ENCODE assay signal across 8 cellular contexts in genomic region chr1:163069142-163069541, GRCh38. TPM values are rescaled to one million over a fixed set of nuclear protein-coding genes. Genes with fewer than 3 reads are reported as not detected.
A peak's percentile ranks its signal among the peaks of the same experiment; 100 is the strongest.
DNase-seq lines count a peak whose midpoint lies in the region; ATAC-seq and TF ChIP-seq lines count a peak whose summit lies in the region.

Gene RGS4, plus strand, starts transcription at chr1:163069361. Its CDS starts 124 bp downstream, at chr1:163069485.

- peaks cover 0 to 46% (median 0%) of the 10 kb centered on the region in 3 donors for H3K4me1 ChIP-seq in gastroesophageal sphincter

- H3K27ac Mint-ChIP-seq in activated T-cell treated with anti-CD3 and anti-CD28 coated beads, Interleukin-2, amount 50 U/mL, for 72 hours: no peak within 1 kb of the TSS
- H3K27ac Mint-ChIP-seq in activated T-helper 2 cell treated with anti-CD3 and anti-CD28 coated beads, Interferon-gamma antibody, Interleukin-2, Interleukin-4, amounts not matched to agents 10 μg/mL and 5 μg/mL and 100 μg/mL, durations not matched to agents 14 hours and 24 hours and 36 hours: no peak within 1 kb of the TSS

- H3K4me3 Mint-ChIP-seq in activated T-cell treated with anti-CD3 and anti-CD28 coated beads, Interleukin-2, amount 50 U/mL, for 72 hours: no peak within 1 kb of the TSS
- H3K4me3 Mint-ChIP-seq in activated T-helper 2 cell treated with anti-CD3 and anti-CD28 coated beads, Interferon-gamma antibody, Interleukin-2, Interleukin-4, amounts not matched to agents 10 μg/mL and 5 μg/mL and 100 μg/mL, durations not matched to agents 14 hours and 24 hours and 36 hours (ENCODE audit: low read depth): no peak within 1 kb of the TSS

- CTCF ChIA-PET in HEK293T (lab: Yijun Ruan, JAX): interaction anchor here (0.8 to 2.0 kb wide), 6 partner anchors 8 to 246 kb away, joined by 3 to 16 read pairs (median 5); no protein-coding TSS in a partner anchor

- H3K9ac ChIP-seq in SK-N-MC (ENCODE audit: insufficient read length): peak within 1 kb of the TSS; percentile 8

- ATAC-seq in gastroesophageal sphincter (peak; percentile 88), GM21786 (IDR thresholded peaks at IDR 0.05; ENCODE audit: unreplicated experiment) (no peak), GM19452 (IDR thresholded peaks at IDR 0.05; ENCODE audit: unreplicated experiment) (no peak)
- no peak for ATAC-seq in activated T-cell treated with anti-CD3 and anti-CD28 coated beads, Interleukin-2, amount 50 U/mL, for 72 hours (replicated peaks in 1 of 2)

- peak in 1 of 2 donors; percentile 42 for TF ChIP-seq POLR2A in gastroesophageal sphincter (IDR thresholded peaks at IDR 0.05)

- DNase-seq in HEK293T (ENCODE audit: extremely low spot score) (peak; percentile 81), SK-N-MC (ENCODE audit: low read depth, low spot score) (no peak), occipital lobe (lab: John Stamatoyannopoulos, UW) (peak; percentile 76)
- no peak for DNase-seq in activated T-cell treated with anti-CD3 and anti-CD28 coated beads, Interleukin-2, amount 50 U/mL, for 72 hours
- no peak for DNase-seq in activated T-helper 2 cell treated with anti-CD3 and anti-CD28 coated beads, Interferon-gamma antibody, Interleukin-2, Interleukin-4, amounts not matched to agents 10 μg/mL and 5 μg/mL and 100 μg/mL, durations not matched to agents 14 hours and 24 hours and 36 hours (ENCODE audit: low spot score)

- H3K27me3 ChIP-seq in gastroesophageal sphincter: no peaks in the 10 kb centered on the region

- no peaks in the 10 kb centered on the region for H3K36me3 Mint-ChIP-seq in activated T-cell treated with anti-CD3 and anti-CD28 coated beads, Interleukin-2, amount 50 U/mL, for 72 hours (ENCODE audit: insufficient read depth in 2 of 2)
- H3K36me3 Mint-ChIP-seq in activated T-helper 2 cell treated with anti-CD3 and anti-CD28 coated beads, Interferon-gamma antibody, Interleukin-2, Interleukin-4, amounts not matched to agents 10 μg/mL and 5 μg/mL and 100 μg/mL, durations not matched to agents 14 hours and 24 hours and 36 hours (ENCODE audit: low read depth): no peaks in the 10 kb centered on the region

- H3K36me3 ChIP-seq in SK-N-MC (ENCODE audit: insufficient read depth, low read length) (no peaks in the 10 kb centered on the region), gastroesophageal sphincter (peaks cover 0 to 17% of the 10 kb centered on the region in 2 donors)

- H3K27ac ChIP-seq in SK-N-MC (no peak within 1 kb of the TSS), gastroesophageal sphincter (peak within 1 kb of the TSS; percentile 11 to 74 (median 66))

- TF ChIP-seq CTCF in gastroesophageal sphincter (IDR thresholded peaks at IDR 0.05): peak in 3 of 4 experiments; percentile 45 to 62 (median 56)

- H3K9me3 ChIP-seq in SK-N-MC (ENCODE audit: low read depth, low read length) (no peaks in the 10 kb centered on the region), gastroesophageal sphincter (no peaks in the 10 kb centered on the region)

- WGBS in gastroesophageal sphincter (ENCODE audit: low coverage in 1 of 2), 2 donors: 0% methylated on average over 11 of the region's 13 CpGs

- no peaks in the 10 kb centered on the region for H3K9me3 Mint-ChIP-seq in activated T-cell treated with anti-CD3 and anti-CD28 coated beads, Interleukin-2, amount 50 U/mL, for 72 hours
- no peaks in the 10 kb centered on the region for H3K9me3 Mint-ChIP-seq in activated T-helper 2 cell treated with anti-CD3 and anti-CD28 coated beads, Interferon-gamma antibody, Interleukin-2, Interleukin-4, amounts not matched to agents 10 μg/mL and 5 μg/mL and 100 μg/mL, durations not matched to agents 14 hours and 24 hours and 36 hours

- POLR2A ChIA-PET in HEK293T (lab: Yijun Ruan, JAX): interaction anchor here (0.8 kb wide), 1 partner anchor 9 kb away, joined by 3 read pairs; no protein-coding TSS in a partner anchor

- H3K4me1 Mint-ChIP-seq in activated T-cell treated with anti-CD3 and anti-CD28 coated beads, Interleukin-2, amount 50 U/mL, for 72 hours (ENCODE audit: low read depth): no peaks in the 10 kb centered on the region
- no peaks in the 10 kb centered on the region for H3K4me1 Mint-ChIP-seq in activated T-helper 2 cell treated with anti-CD3 and anti-CD28 coated beads, Interferon-gamma antibody, Interleukin-2, Interleukin-4, amounts not matched to agents 10 μg/mL and 5 μg/mL and 100 μg/mL, durations not matched to agents 14 hours and 24 hours and 36 hours (ENCODE audit: low read depth)

- TF ChIP-seq EP300 in gastroesophageal sphincter (IDR thresholded peaks at IDR 0.05): no peak

- intact Hi-C loops in activated T-helper 2 cell treated with anti-CD3 and anti-CD28 coated beads, Interferon-gamma antibody, Interleukin-2, Interleukin-4, amounts not matched to agents 10 μg/mL and 5 μg/mL and 100 μg/mL, durations not matched to agents 14 hours and 24 hours and 36 hours (cut with micrococcal nuclease): no loop called here

- peak within 1 kb of the TSS; percentile 65 for H3K4me3 ChIP-seq in SK-N-MC
- peak within 1 kb of the TSS; percentile 53 to 75 for H3K4me3 ChIP-seq in gastroesophageal sphincter

- peaks cover 46% of the 10 kb centered on the region for H3K27me3 Mint-ChIP-seq in activated T-cell treated with anti-CD3 and anti-CD28 coated beads, Interleukin-2, amount 50 U/mL, for 72 hours (ENCODE audit: low read depth)
- H3K27me3 Mint-ChIP-seq in activated T-helper 2 cell treated with anti-CD3 and anti-CD28 coated beads, Interferon-gamma antibody, Interleukin-2, Interleukin-4, amounts not matched to agents 10 μg/mL and 5 μg/mL and 100 μg/mL, durations not matched to agents 14 hours and 24 hours and 36 hours (ENCODE audit: low read depth): peaks cover 37% of the 10 kb centered on the region

TF ChIP-seq in HEK293T, 16 proteins besides CTCF, POLR2A, EP300 and RAD21:
- TF ChIP-seq HDGF (IDR thresholded peaks at IDR 0.05; ENCODE audit: borderline replicate concordance) (no peak), FOXA1 (IDR thresholded peaks at IDR 0.05) (no peak), L3MBTL2 (conservative IDR thresholded peaks at IDR 0.05) (no peak), TARDBP (IDR thresholded peaks at IDR 0.05) (no peak), ZNF384 (IDR thresholded peaks at IDR 0.05) (no peak), ELF4 (IDR thresholded peaks at IDR 0.05) (no peak)

RNA-seq across cellular contexts. Expression of gene RGS4, which starts in this region (rescaled TPM):
- 100 to 1,000 TPM in 1 of 4 donors, 10 to 100 TPM in 3; 12.0 to 121 (median 66.8) TPM for total RNA-seq in gastroesophageal sphincter
- total RNA-seq in occipital lobe: 1.9 TPM
- not detected for total RNA-seq in activated T-cell treated with anti-CD3 and anti-CD28 coated beads, Interleukin-2, amount 50 U/mL, for 72 hours
- total RNA-seq in activated T-helper 2 cell treated with anti-CD3 and anti-CD28 coated beads, Interferon-gamma antibody, Interleukin-2, Interleukin-4, amounts not matched to agents 10 μg/mL and 5 μg/mL and 100 μg/mL, durations not matched to agents 14 hours and 24 hours and 36 hours: not detected in 2 replicates

Comparison
In these comparisons a context has a peak if more than half of its experiments do, and no peak if none do; other contexts are left out.
1. DNase-seq: peak in HEK293T (single experiment) and occipital lobe (single experiment); none in SK-N-MC (single experiment), activated T-cell treated with anti-CD3 and anti-CD28 coated beads, Interleukin-2, amount 50 U/mL, for 72 hours (0 of 2) and activated T-helper 2 cell treated with anti-CD3 and anti-CD28 coated beads, Interferon-gamma antibody, Interleukin-2, Interleukin-4, amounts not matched to agents 10 μg/mL and 5 μg/mL and 100 μg/mL, durations not matched to agents 14 hours and 24 hours and 36 hours (single experiment).